Comparison of ENCODE assay signal across 8 cellular contexts in the genomic region with DNA sequence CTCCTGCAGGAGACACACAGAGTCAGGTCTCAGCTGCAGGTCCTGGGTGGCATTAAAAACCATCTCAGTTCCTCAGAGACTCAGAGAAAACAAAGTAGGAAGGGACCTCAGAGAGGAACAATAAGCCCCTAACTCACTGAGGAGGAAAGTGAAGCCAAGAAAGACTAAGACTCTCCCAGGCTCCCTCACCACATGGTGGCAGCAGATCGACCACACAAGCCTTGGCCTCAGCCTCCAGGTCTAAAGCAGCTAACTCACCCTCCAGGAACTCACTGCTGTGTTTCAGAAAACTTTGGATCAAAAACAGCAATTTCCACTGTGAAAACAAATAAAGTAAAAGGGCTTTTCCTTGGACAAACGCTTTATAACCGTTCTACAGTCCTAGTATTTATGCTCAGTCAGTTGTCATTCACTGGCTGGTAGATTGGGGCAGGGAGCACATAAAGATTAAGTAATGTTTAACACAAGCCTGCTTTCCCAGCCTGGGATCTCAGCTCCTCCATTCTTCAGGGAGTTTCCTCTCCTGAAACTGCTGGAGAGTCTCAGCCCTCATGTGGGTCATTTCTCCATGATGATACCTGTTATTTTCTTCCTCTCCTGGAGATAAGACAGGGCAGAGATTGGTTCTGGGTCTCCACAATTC.
DNase-seq lines count a peak whose midpoint lies in the region; ATAC-seq, FAIRE-seq and TF ChIP-seq lines count a peak whose summit lies in the region.
"Not testable (repeated sequence)": the region's sequence is repeated elsewhere in the genome, so short reads cannot be mapped to it uniquely, and the experiment has no call there.

No MANE protein-coding gene starts in this region.

- peak; percentile 24 for DNase-seq in Ammon's horn (ENCODE audit: low spot score)
- DNase-seq in MM.1S: peak; percentile 22
- peak; percentile 25 for DNase-seq in activated naive CD4-positive, alpha-beta T cell treated with anti-CD3 and anti-CD28 coated beads, Interleukin-2, amount 50 U/mL, for 16 hours
- peak; percentile 9 for DNase-seq in endothelial cell of umbilical vein (ENCODE audit: low read depth, low spot score)
- not testable (repeated sequence) for DNase-seq in left lung, spleen

- not testable (repeated sequence) for H3K9me2 ChIP-seq in MM.1S (replicated peaks; ENCODE audit: insufficient read depth, low read length)

- H3K9ac ChIP-seq in MM.1S (ENCODE audit: low read length); endothelial cell of umbilical vein (replicated peaks; ENCODE audit: extremely low read depth, insufficient read depth, low read length): not testable (repeated sequence)

- not testable (repeated sequence) for H3K9me3 ChIP-seq in MM.1S (replicated peaks; ENCODE audit: insufficient read depth, low read length); endothelial cell of umbilical vein (replicated peaks; ENCODE audit: control insufficient read depth, insufficient read depth, low read length); left lung; spleen

- not testable (repeated sequence) for FAIRE-seq in endothelial cell of umbilical vein (lab: Jason Lieb, UNC)

- dilution Hi-C loops in endothelial cell of umbilical vein (cut with MboI; ENCODE audit: extremely low pct_ligation_motif_present, low sequenced_read_pairs): not testable (repeated sequence)

- not testable (repeated sequence) for H4K20me1 ChIP-seq in MM.1S (ENCODE audit: insufficient read depth, low read length); endothelial cell of umbilical vein (replicated peaks; ENCODE audit: control insufficient read depth, extremely low read depth, insufficient read depth, low read length)

- not testable (repeated sequence) for H3K9me1 ChIP-seq in endothelial cell of umbilical vein (replicated peaks; ENCODE audit: control insufficient read depth, extremely low read depth, insufficient read depth, low read length)

- intact Hi-C loops in endothelial cell of umbilical vein (cut with micrococcal nuclease); left lung (cut with DNase I); spleen (cut with DNase I; ENCODE audit: low total_unique reads): not testable (repeated sequence)

- H3K4me3 ChIP-seq in MM.1S (ENCODE audit: low read length); endothelial cell of umbilical vein (replicated peaks in 1 of 3; ENCODE audit: insufficient read depth in 1 of 3, low read depth in 1 of 3, low read length in 3 of 3); left lung; spleen: not testable (repeated sequence)

- 1 to 3% (median 3%) methylated on average over 3 of the region's 3 CpGs for WGBS in spleen, 5 donors

- not testable (repeated sequence) for TF ChIP-seq POLR2A in endothelial cell of umbilical vein (IDR thresholded peaks at IDR 0.05; ENCODE audit: low read depth, low read length); spleen (IDR thresholded peaks at IDR 0.05)

- POLR2A ChIA-PET in endothelial cell of umbilical vein (lab: Charles Lee): not testable (repeated sequence)

- peak; percentile 57; the same call in 2 of the 3 replicates for ATAC-seq in SK-N-SH treated with all-trans-retinoic acid at 6 μM for 48 hours
- not testable (repeated sequence) for ATAC-seq in left lung

- not testable (repeated sequence) for H3K4me2 ChIP-seq in MM.1S (ENCODE audit: low read depth, low read length); endothelial cell of umbilical vein (ENCODE audit: insufficient read depth, low read length)

- CTCF ChIA-PET in endothelial cell of umbilical vein (lab: Charles Lee): interaction anchor here (0.6 to 1.3 kb wide), 6 partner anchors 8 to 18 kb away, joined by 3 read pairs; no protein-coding TSS in a partner anchor

- TF ChIP-seq CTCF in GM12874 (IDR thresholded peaks at IDR 0.05; ENCODE audit: insufficient read depth, low read depth, low read length): peak; percentile 43; the same call in 1 of the 2 replicates
- TF ChIP-seq CTCF in MM.1S (IDR thresholded peaks at IDR 0.05; ENCODE audit: low read length): peak; percentile 63
- TF ChIP-seq CTCF in endothelial cell of umbilical vein (IDR thresholded peaks at IDR 0.05; ENCODE audit: extremely low read depth in 1 of 2, insufficient read depth in 1 of 2, low read depth in 1 of 2, low read length in 2 of 2): peak; percentile 48 to 54
- peak; percentile 20 to 57 for TF ChIP-seq CTCF in left lung (IDR thresholded peaks at IDR 0.05)
- peak in 9 of 11 experiments; percentile 7 to 52 (median 38) for TF ChIP-seq CTCF in spleen (IDR thresholded peaks at IDR 0.05 in 8 of 11, conservative IDR thresholded peaks at IDR 0.05 in 3 of 11)

- H3K79me2 ChIP-seq in MM.1S (ENCODE audit: low read length); endothelial cell of umbilical vein (ENCODE audit: control insufficient read depth, insufficient read depth, low read length): not testable (repeated sequence)

- H3K36me3 ChIP-seq in MM.1S (replicated peaks; ENCODE audit: insufficient read depth, low read length); endothelial cell of umbilical vein (ENCODE audit: control insufficient read depth in 2 of 2, extremely low read depth in 1 of 2, insufficient read depth in 2 of 2, low read length in 2 of 2); left lung; spleen: not testable (repeated sequence)

- H2AFZ ChIP-seq in MM.1S (ENCODE audit: low read length); endothelial cell of umbilical vein (ENCODE audit: low read depth, low read length): not testable (repeated sequence)

- not testable (repeated sequence) for BruUV-seq in endothelial cell of umbilical vein (replicated peaks; lab: Mats Ljungman, UMichigan)

- H3K27ac ChIP-seq in MM.1S (ENCODE audit: low read length); endothelial cell of umbilical vein (ENCODE audit: insufficient read depth, low read depth, low read length); left lung; spleen: not testable (repeated sequence)

- not testable (repeated sequence) for H3K27me3 ChIP-seq in MM.1S (replicated peaks; ENCODE audit: insufficient read depth, low read length)
- H3K27me3 ChIP-seq in endothelial cell of umbilical vein (ENCODE audit: control insufficient read depth in 2 of 2, insufficient read depth in 2 of 2, low read length in 2 of 2) (peaks cover 19 to 38% of the 10 kb centered on the region in 2 experiments), left lung (peaks cover 12 to 26% of the 10 kb centered on the region in 2 donors), spleen (replicated peaks in 1 of 7) (peaks cover 0 to 37% (median 0%) of the 10 kb centered on the region in 7 donors)

- H3F3A ChIP-seq in MM.1S (ENCODE audit: insufficient read depth, low read length): peaks cover 13% of the 10 kb centered on the region

- peaks cover 12% of the 10 kb centered on the region for H3K4me1 ChIP-seq in MM.1S (ENCODE audit: low read length)
- H3K4me1 ChIP-seq in endothelial cell of umbilical vein (ENCODE audit: control insufficient read depth, extremely low read depth, insufficient read depth, low read length); left lung; spleen: not testable (repeated sequence)
